25 cellular contexts compared by ENCODE assay signal in the genomic region with DNA sequence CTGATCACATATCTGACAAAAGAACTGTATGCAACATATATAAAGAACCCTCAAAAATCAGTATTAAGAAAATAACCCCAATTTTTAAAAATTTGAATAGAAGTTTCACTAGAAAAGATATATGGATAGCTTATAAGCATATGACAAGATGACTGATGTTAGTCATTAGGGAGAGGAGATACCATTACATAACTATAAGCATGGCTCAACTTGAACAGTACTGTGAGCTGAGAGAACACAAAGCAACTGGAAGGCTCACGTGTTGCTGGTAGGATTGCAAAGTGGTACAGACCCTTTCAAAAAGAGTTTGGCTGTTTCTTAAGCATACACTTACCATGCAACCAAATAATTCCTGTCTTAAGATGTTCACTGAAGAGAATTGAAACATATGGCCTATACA.
"Had no signal": no experiment of that assay in that cellular context is flagged by ENCODE, and none has a peak within 500 bp of the region (broad histone marks: within the 10 kb centered on the region; RNA-seq: fewer than 3 reads in every experiment).

No MANE protein-coding gene starts in this region.

- H3K9ac ChIP-seq: neural progenitor cell, parathyroid adenoma had no signal

- DNase-seq: natural killer cell; occipital lobe; ovary; posterior cingulate gyrus; psoas muscle; right cardiac atrium; right lobe of liver; sigmoid colon; small intestine; stimulated activated CD4-positive, alpha-beta T cell treated with anti-CD3 and anti-CD28 coated beads, Interleukin-15, amount 100 ng/mL, for 24 hours; stimulated activated CD4-positive, alpha-beta T cell treated with anti-CD3 and anti-CD28 coated beads, Interleukin-2, amount 100 ng/mL, for 24 hours; stimulated activated CD4-positive, alpha-beta T cell treated with anti-CD3 and anti-CD28 coated beads, Interleukin-2, amount 100 ng/mL, for 48 hours; stimulated activated CD4-positive, alpha-beta T cell treated with anti-CD3 and anti-CD28 coated beads, Interleukin-4, amount 100 ng/mL, for 24 hours; stimulated activated naive B cell treated with anti-CD40 and anti-IgM and Interleukin-4, amounts not matched to agents 10 μg/mL and 1 μg/mL and 100 μg/mL, for 72 hours; stimulated activated naive CD4-positive, alpha-beta T cell treated with Interleukin-2 at 50 U/mL for 16 hours; stomach; thyroid gland; trophoblast cell; upper lobe of left lung; uterus had no signal

- H3K4me3 ChIP-seq: neural progenitor cell, ovary, psoas muscle, right lobe of liver, sigmoid colon, stomach, thoracic aorta, thyroid gland, tibial nerve, upper lobe of left lung, uterus had no signal

- H3K9me3 ChIP-seq: ovary, psoas muscle, right lobe of liver, sigmoid colon, stomach, thoracic aorta, thyroid gland, tibial nerve, upper lobe of left lung, uterus had no signal

- H3K36me3 ChIP-seq: neural progenitor cell, ovary, right lobe of liver, sigmoid colon, stomach, thoracic aorta, thyroid gland, tibial nerve, upper lobe of left lung, uterus had no signal

- H3K4me2 ChIP-seq: neural progenitor cell had no signal

- FAIRE-seq: small intestine had no signal

- H3K4me1 ChIP-seq: neural progenitor cell, parathyroid adenoma, psoas muscle, right lobe of liver, sigmoid colon, stomach, thyroid gland, upper lobe of left lung, uterus had no signal

- H3K27ac ChIP-seq: neural progenitor cell, ovary, parathyroid adenoma, psoas muscle, right lobe of liver, sigmoid colon, stomach, thoracic aorta, thyroid gland, tibial nerve, upper lobe of left lung, uterus had no signal

- H2AFZ ChIP-seq: neural progenitor cell, parathyroid adenoma had no signal

- ATAC-seq: natural killer cell; psoas muscle; right cardiac atrium; right lobe of liver; stimulated activated effector memory CD8-positive, alpha-beta T cell treated with anti-CD3 and anti-CD28 coated beads, Interleukin-12 subunit alpha, Interleukin-12 subunit beta, amount 100 ng/mL, for 72 hours; stimulated activated naive B cell treated with anti-CD40 and anti-IgM and Interleukin-4, amounts not matched to agents 10 μg/mL and 1 μg/mL and 100 μg/mL, for 72 hours had no signal

- H3K27me3 ChIP-seq: neural progenitor cell, ovary, right lobe of liver, sigmoid colon, stomach, thyroid gland, tibial nerve, upper lobe of left lung, uterus had no signal
